Comparison of ENCODE assay signal across 23 cellular contexts in the genomic region with DNA sequence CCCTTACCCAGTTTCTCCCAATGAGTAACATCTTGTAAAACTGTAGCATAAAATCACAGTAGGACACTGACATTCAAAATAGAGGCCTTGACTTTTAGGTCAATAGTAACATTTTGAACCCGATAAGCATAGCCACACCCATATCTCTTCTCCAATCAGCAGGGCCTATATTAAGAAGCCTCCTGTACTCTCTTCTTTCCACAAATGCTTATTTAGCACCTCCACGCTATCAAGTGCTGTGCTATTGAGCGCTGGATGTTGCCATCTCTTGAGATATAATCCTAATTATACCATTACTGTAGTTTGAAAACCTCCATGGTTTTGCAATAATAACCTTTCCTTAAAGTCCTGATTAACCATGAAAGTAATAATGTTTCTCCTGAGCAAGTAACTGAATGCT. TPM values are rescaled to one million over a fixed set of nuclear protein-coding genes. Genes with fewer than 3 reads are reported as not detected.
"Had no signal": no experiment of that assay in that cellular context is flagged by ENCODE, and none has a peak within 500 bp of the region (broad histone marks: within the 10 kb centered on the region; RNA-seq: fewer than 3 reads in every experiment).

No MANE protein-coding gene starts in this region.

- H3K4me3 ChIP-seq: neural progenitor cell, ovary, psoas muscle, right lobe of liver, sigmoid colon, stomach, tibial nerve, upper lobe of left lung, vagina had no signal

- H3K4me1 ChIP-seq: neural progenitor cell, parathyroid adenoma, psoas muscle, right lobe of liver, sigmoid colon, stomach, upper lobe of left lung, vagina had no signal

- H3K9me3 ChIP-seq: ovary, psoas muscle, right lobe of liver, sigmoid colon, stomach, tibial nerve, upper lobe of left lung, vagina had no signal

- H3K36me3 ChIP-seq: neural progenitor cell, ovary, right lobe of liver, sigmoid colon, stomach, tibial nerve, upper lobe of left lung, vagina had no signal

- H3K27ac ChIP-seq: neural progenitor cell, ovary, parathyroid adenoma, psoas muscle, right lobe of liver, sigmoid colon, stomach, tibial nerve, upper lobe of left lung, vagina had no signal

- DNase-seq: natural killer cell; occipital lobe; ovary; posterior cingulate gyrus; psoas muscle; right cardiac atrium; right lobe of liver; sigmoid colon; small intestine; stimulated activated CD4-positive, alpha-beta T cell treated with anti-CD3 and anti-CD28 coated beads, Interleukin-15, amount 100 ng/mL, for 24 hours; stimulated activated CD4-positive, alpha-beta T cell treated with anti-CD3 and anti-CD28 coated beads, Interleukin-2, amount 100 ng/mL, for 24 hours; stimulated activated CD4-positive, alpha-beta T cell treated with anti-CD3 and anti-CD28 coated beads, Interleukin-2, amount 100 ng/mL, for 48 hours; stimulated activated CD4-positive, alpha-beta T cell treated with anti-CD3 and anti-CD28 coated beads, Interleukin-4, amount 100 ng/mL, for 24 hours; stimulated activated naive B cell treated with anti-CD40 and anti-IgM and Interleukin-4, amounts not matched to agents 10 μg/mL and 1 μg/mL and 100 μg/mL, for 72 hours; stimulated activated naive CD4-positive, alpha-beta T cell treated with Interleukin-2 at 50 U/mL for 16 hours; stomach; upper lobe of left lung had no signal

- ATAC-seq: natural killer cell; psoas muscle; right cardiac atrium; right lobe of liver; stimulated activated effector memory CD8-positive, alpha-beta T cell treated with anti-CD3 and anti-CD28 coated beads, Interleukin-12 subunit alpha, Interleukin-12 subunit beta, amount 100 ng/mL, for 72 hours; stimulated activated naive B cell treated with anti-CD40 and anti-IgM and Interleukin-4, amounts not matched to agents 10 μg/mL and 1 μg/mL and 100 μg/mL, for 72 hours had no signal

- H3K27me3 ChIP-seq: neural progenitor cell, ovary, right lobe of liver, sigmoid colon, stomach, tibial nerve, upper lobe of left lung, vagina had no signal

RNA-seq across cellular contexts. Expression of gene SLC26A4, which starts 43.2 kb away (rescaled TPM):
- total RNA-seq: vagina had no signal
- polyA plus RNA-seq: neural cell had no signal
